In the genomic region with DNA sequence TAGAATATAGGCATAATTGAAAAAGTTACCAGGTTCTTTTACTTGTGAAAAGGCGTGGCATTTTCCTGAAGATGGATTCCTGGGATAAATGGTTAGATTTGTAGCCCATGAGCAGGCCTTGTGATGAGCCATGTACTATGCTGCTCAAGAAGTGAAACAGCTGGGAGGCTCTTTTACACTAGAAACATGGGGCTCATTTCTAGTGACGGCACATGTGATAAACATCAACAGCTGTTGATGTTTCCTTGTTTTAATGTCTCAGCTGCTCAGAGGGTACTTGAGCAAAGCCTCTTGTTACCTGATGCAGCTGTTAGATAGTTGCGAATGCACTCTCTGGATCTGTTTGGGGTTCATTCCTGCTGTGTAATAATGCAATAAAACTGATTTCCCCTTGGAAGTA, we compare ENCODE assay signal across 27 cellular contexts.
"Had no signal": no experiment of that assay in that cellular context is flagged by ENCODE, and none has a peak within 500 bp of the region (broad histone marks: within the 10 kb centered on the region; RNA-seq: fewer than 3 reads in every experiment).

No MANE protein-coding gene starts in this region.

- H3K4me3 ChIP-seq: adrenal gland, body of pancreas, esophagus squamous epithelium, gastrocnemius medialis, hepatocyte, mucosa of descending colon, right lobe of liver, thoracic aorta, uterus had no signal

- ATAC-seq: body of pancreas; gastrocnemius medialis; left ventricle myocardium superior; mucosa of descending colon; right lobe of liver; stimulated activated effector memory CD8-positive, alpha-beta T cell treated with anti-CD3 and anti-CD28 coated beads, Interleukin-12 subunit alpha, Interleukin-12 subunit beta, amount 100 ng/mL, for 72 hours had no signal

- H3K9me3 ChIP-seq: adrenal gland, body of pancreas, esophagus squamous epithelium, gastrocnemius medialis, neutrophil, right lobe of liver, thoracic aorta, uterus had no signal

- DNase-seq: activated CD4-positive, alpha-beta T cell treated with anti-CD3 and anti-CD28 coated beads for 4 hours; activated CD4-positive, alpha-beta T cell treated with anti-CD3 and anti-CD28 coated beads, Interleukin-2, amount 50 U/mL, for 4 hours; activated effector memory CD4-positive, alpha-beta T cell treated with Interleukin-2 at 50 U/mL for 16 hours; activated naive CD4-positive, alpha-beta T cell treated with Interleukin-2 at 50 U/mL for 16 hours; adrenal gland; aorta; body of pancreas; effector CD8-positive, alpha-beta T cell; esophagus squamous epithelium; gastrocnemius medialis; glutamatergic neuron; islet precursor cell; left ventricle myocardium superior; naive B cell; nephron progenitor cell; right lobe of liver; small intestine; stimulated activated CD4-positive, alpha-beta T cell treated with anti-CD3 and anti-CD28 coated beads, Interleukin-4, amount 100 ng/mL, for 24 hours; trophoblast cell; uterus had no signal

- H3K27ac ChIP-seq: adrenal gland, body of pancreas, epithelial cell of prostate, esophagus squamous epithelium, gastrocnemius medialis, hepatocyte, neutrophil, right lobe of liver, thoracic aorta, uterus, VCaP had no signal

- H3K36me3 ChIP-seq: adrenal gland, esophagus squamous epithelium, gastrocnemius medialis, neutrophil, right lobe of liver, thoracic aorta, uterus had no signal

- H3K4me2 ChIP-seq: hepatocyte had no signal

- H3K4me1 ChIP-seq: adrenal gland, body of pancreas, esophagus squamous epithelium, gastrocnemius medialis, right lobe of liver, uterus had no signal

- H3K27me3 ChIP-seq: adrenal gland, body of pancreas, esophagus squamous epithelium, gastrocnemius medialis, hepatocyte, neutrophil, right lobe of liver, uterus had no signal

- H2AFZ ChIP-seq: hepatocyte had no signal

- H3K79me2 ChIP-seq: hepatocyte had no signal
